9 cellular contexts compared by ENCODE assay signal in the genomic region with DNA sequence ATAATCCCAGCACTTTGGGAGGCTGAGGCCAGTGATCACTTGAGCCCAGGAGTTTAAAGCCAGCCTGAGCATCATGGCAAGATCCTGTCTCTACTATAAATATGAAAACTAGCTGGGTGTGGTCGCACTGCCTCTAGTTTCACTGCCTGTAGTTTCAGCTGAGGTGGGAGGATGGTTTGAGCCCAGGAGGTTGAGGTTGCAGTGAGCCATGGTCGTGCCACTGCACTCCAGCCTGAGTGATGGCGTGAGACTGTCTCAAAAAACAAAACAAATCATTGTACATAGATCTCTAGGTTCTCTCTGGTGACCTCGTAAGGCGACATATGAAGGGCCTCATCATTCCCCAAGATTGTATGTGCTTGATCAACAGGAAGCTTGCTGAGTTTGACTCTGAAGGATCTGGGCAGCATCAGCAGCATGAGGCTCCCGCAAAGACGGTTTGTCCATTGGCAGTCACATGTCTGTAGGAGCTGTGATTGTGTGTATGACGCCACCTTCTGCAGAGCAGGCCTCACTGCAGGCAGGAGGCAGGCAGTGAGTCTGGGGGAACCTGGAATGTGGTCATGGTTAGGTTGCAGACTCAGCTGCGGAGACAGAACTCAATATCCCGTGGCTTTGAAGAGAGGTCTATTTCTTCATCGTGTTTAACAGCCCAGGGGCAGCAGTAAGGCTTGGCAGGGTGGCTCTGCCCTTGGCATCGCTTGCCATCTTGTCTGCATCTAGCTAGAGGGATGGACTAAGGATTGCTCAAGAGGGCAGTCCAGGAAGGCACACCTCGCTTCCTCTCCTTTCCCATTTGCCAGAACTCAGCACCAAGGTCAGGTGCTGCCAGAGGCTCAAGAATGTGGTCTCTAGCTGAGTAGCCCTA. TPM values are rescaled to one million over a fixed set of nuclear protein-coding genes. Genes with fewer than 3 reads are reported as not detected.
DNase-seq lines count a peak whose midpoint lies in the region; ATAC-seq, FAIRE-seq and TF ChIP-seq lines count a peak whose summit lies in the region.
"Had no signal": no experiment of that assay in that cellular context is flagged by ENCODE, and none has a peak within 500 bp of the region (broad histone marks: within the 10 kb centered on the region; RNA-seq: fewer than 3 reads in every experiment).

No MANE protein-coding gene starts in this region.

- no peaks in the 10 kb centered on the region for H3K79me2 ChIP-seq in PC-3 (ENCODE audit: low read length)
- H3K79me2 ChIP-seq: parathyroid adenoma had no signal

- peak; percentile 71 for ATAC-seq in PC-3
- ATAC-seq in GM21390 (IDR thresholded peaks at IDR 0.05; ENCODE audit: unreplicated experiment) = no peak
- no peak for ATAC-seq in GM18505 (IDR thresholded peaks at IDR 0.05; ENCODE audit: unreplicated experiment)

- H3K4me3 ChIP-seq in PC-3 (ENCODE audit: low read length) = no peak overlapping the region

- FAIRE-seq in GM12891 (lab: Jason Lieb, UNC) = peak; percentile 69

- no peak for DNase-seq in GM12891 (ENCODE audit: insufficient read length, low spot score)
- DNase-seq in PC-3 = peak; percentile 55
- peak; percentile 78 for DNase-seq in dermis blood vessel endothelial cell
- peak; percentile 23 for DNase-seq in mucosa of gallbladder (ENCODE audit: low spot score)
- DNase-seq in SW 1271 (lab: John Stamatoyannopoulos, UW) = no peak

- H3K27ac ChIP-seq in C4-2B (no peak overlapping the region), PC-3 (ENCODE audit: low read length) (no peak overlapping the region)
- H3K27ac ChIP-seq: parathyroid adenoma had no signal

- H3K4me1 ChIP-seq in PC-3 (ENCODE audit: insufficient read depth, low read length) = peaks cover 5% of the 10 kb centered on the region; the same call in 1 of the 2 replicates
- H3K4me1 ChIP-seq: parathyroid adenoma had no signal

- H3K9me3 ChIP-seq in PC-3 (ENCODE audit: low read length) = no peaks in the 10 kb centered on the region

- H3K36me3 ChIP-seq in PC-3 (ENCODE audit: low read depth, low read length) = peaks cover 40% of the 10 kb centered on the region

- no TSS peak for BruUV-seq in PC-3 (replicated peaks; lab: Mats Ljungman, UMichigan)

- H4K20me1 ChIP-seq in PC-3 (ENCODE audit: low read length) = no peaks in the 10 kb centered on the region

- H3K9ac ChIP-seq in PC-3 (ENCODE audit: low read length) = no peak overlapping the region
- H3K9ac ChIP-seq: parathyroid adenoma had no signal

- intact Hi-C loops in PC-3 (cut with micrococcal nuclease) = no loop called here

- no peaks in the 10 kb centered on the region for H3K9me2 ChIP-seq in PC-3 (replicated peaks; ENCODE audit: low read length)

- H3F3A ChIP-seq in PC-3 (ENCODE audit: low read length, unreplicated experiment) = no peaks in the 10 kb centered on the region

- no peak overlapping the region for H2AFZ ChIP-seq in PC-3 (ENCODE audit: low read length)
- H2AFZ ChIP-seq: parathyroid adenoma had no signal

- CTCF ChIA-PET in PC-3 (lab: Charles Lee) = interaction anchor here (1.5 kb wide), 1 partner anchor 446 kb away, joined by 3 read pairs; no protein-coding TSS in a partner anchor

- TF ChIP-seq CTCF in C4-2B (conservative IDR thresholded peaks at IDR 0.05) = peak; percentile 72
- peak; percentile 76 for TF ChIP-seq CTCF in PC-3 (conservative IDR thresholded peaks at IDR 0.05; ENCODE audit: low read depth, low read length)

- no peak overlapping the region for H3K4me2 ChIP-seq in PC-3 (ENCODE audit: low read length)

- no peaks in the 10 kb centered on the region for H3K27me3 ChIP-seq in PC-3 (ENCODE audit: low read length)

- TF ChIP-seq POLR2A in GM12891 (IDR thresholded peaks at IDR 0.05; ENCODE audit: low read depth, low read length) (no peak), GM18505 (IDR thresholded peaks at IDR 0.05; ENCODE audit: borderline replicate concordance, extremely low read depth, insufficient read depth, insufficient read length) (no peak)

- POLR2A ChIA-PET in PC-3 (lab: Charles Lee; ENCODE audit: unreplicated experiment) = interaction anchor here (0.5 kb wide), 1 partner anchor 60 kb away, joined by 13 read pairs; no protein-coding TSS in a partner anchor

TF ChIP-seq in GM12891, 5 proteins besides CTCF, POLR2A, EP300 and RAD21:
- no peak for TF ChIP-seq POLR2AphosphoS5 (IDR thresholded peaks at IDR 0.05; ENCODE audit: low read depth, low read length)
- TF ChIP-seq PAX5 (IDR thresholded peaks at IDR 0.05; ENCODE audit: insufficient read depth, low read length, severe bottlenecking) = no peak
- no peak for TF ChIP-seq POU2F2 (IDR thresholded peaks at IDR 0.05; ENCODE audit: low read depth, low read length)
- TF ChIP-seq TAF1 (IDR thresholded peaks at IDR 0.05; ENCODE audit: low read depth, low read length) = no peak
- TF ChIP-seq SPI1 (IDR thresholded peaks at IDR 0.05; ENCODE audit: low read depth, low read length) = no peak

RNA-seq across cellular contexts. Expression of a gene that starts 13.9 kb away (rescaled TPM):
- 368 TPM for polyA plus RNA-seq in GM12891 (2012; ENCODE audit: low read depth, missing spikeins)
- total RNA-seq in PC-3 (2014; rRNA removed) = 288 and 386 TPM in 2 replicates
- total RNA-seq in dermis blood vessel endothelial cell = 125 and 193 TPM in 2 replicates
- total RNA-seq in mucosa of gallbladder = 157 TPM

Comparison
In these comparisons a context has a peak if more than half of its experiments do, and no peak if none do; other contexts are left out.
1. DNase-seq: peak in PC-3 (single experiment), dermis blood vessel endothelial cell (single experiment) and mucosa of gallbladder (single experiment); none in GM12891 (single experiment) and SW 1271 (0 of 2).